Comparison of ENCODE assay signal across 19 cellular contexts in genomic region chr17:77622627-77623026, GRCh38.
DNase-seq lines count a peak whose midpoint lies in the region; ATAC-seq lines count a peak whose summit lies in the region.
"Had no signal": no experiment of that assay in that cellular context is flagged by ENCODE, and none has a peak within 500 bp of the region (broad histone marks: within the 10 kb centered on the region; RNA-seq: fewer than 3 reads in every experiment).

No MANE protein-coding gene starts in this region.

- H3K27ac ChIP-seq in epithelial cell of prostate: peak overlapping the region; percentile 31
- H3K27ac ChIP-seq: C4-2B had no signal

- DNase-seq in NCI-H2196 (lab: John Stamatoyannopoulos, UW; ENCODE audit: unreplicated experiment) (peak; percentile 44), NCI-H2196 treated with DMSO at 0.1 percent for 48 hours (lab: John Stamatoyannopoulos, UW; ENCODE audit: unreplicated experiment) (no peak), NCI-H1092 (lab: John Stamatoyannopoulos, UW) (peak; percentile 58), NCI-H2171 treated with DMSO at 0.1 percent for 48 hours (lab: John Stamatoyannopoulos, UW) (peak; percentile 74), epithelial cell of prostate (ENCODE audit: low read depth, low spot score) (peak; percentile 61), superior temporal gyrus (ENCODE audit: extremely low spot score) (no peak)
- DNase-seq in activated naive CD4-positive, alpha-beta T cell treated with anti-CD3 and anti-CD28 coated beads, Interleukin-2, amount 50 U/mL, for 72 hours (ENCODE audit: low spot score in 2 of 2): no peak
- no peak for DNase-seq in stimulated activated naive CD8-positive, alpha-beta T cell treated with anti-CD3 and anti-CD28 coated beads, Interleukin-15, amount 100 ng/mL, for 72 hours
- DNase-seq: Caco-2, DND-41, GF-D8, KG1, NCI-H1436 treated with DMSO at 0.1 percent for 48 hours, NCI-H69, SHP77, T-helper 17 cell had no signal

- H3K36me3 Mint-ChIP-seq in activated naive CD4-positive, alpha-beta T cell treated with anti-CD3 and anti-CD28 coated beads, Interleukin-2, amount 50 U/mL, for 72 hours: peaks cover 13 to 16% of the 10 kb centered on the region in 2 donors

- H3K9me3 Mint-ChIP-seq in activated naive CD4-positive, alpha-beta T cell treated with anti-CD3 and anti-CD28 coated beads, Interleukin-2, amount 50 U/mL, for 72 hours: peaks cover 7 to 24% of the 10 kb centered on the region in 2 donors
- peaks cover 20 to 24% of the 10 kb centered on the region in 2 donors for H3K9me3 Mint-ChIP-seq in stimulated activated naive CD8-positive, alpha-beta T cell treated with anti-CD3 and anti-CD28 coated beads, Interleukin-15, amount 100 ng/mL, for 72 hours

- H3K4me1 Mint-ChIP-seq in stimulated activated naive CD8-positive, alpha-beta T cell treated with anti-CD3 and anti-CD28 coated beads, Interleukin-15, amount 100 ng/mL, for 72 hours: peaks cover 17% of the 10 kb centered on the region

- no peak overlapping the region for H3K27ac Mint-ChIP-seq in activated naive CD4-positive, alpha-beta T cell treated with anti-CD3 and anti-CD28 coated beads, Interleukin-2, amount 50 U/mL, for 72 hours
- H3K27ac Mint-ChIP-seq in stimulated activated naive CD8-positive, alpha-beta T cell treated with anti-CD3 and anti-CD28 coated beads, Interleukin-15, amount 100 ng/mL, for 72 hours: no peak overlapping the region
- H3K27ac Mint-ChIP-seq: GM23338, T-helper 17 cell had no signal

- H3K27me3 Mint-ChIP-seq in stimulated activated naive CD8-positive, alpha-beta T cell treated with anti-CD3 and anti-CD28 coated beads, Interleukin-15, amount 100 ng/mL, for 72 hours: no peaks in the 10 kb centered on the region

- ATAC-seq in activated naive CD4-positive, alpha-beta T cell treated with anti-CD3 and anti-CD28 coated beads, Interleukin-2, amount 50 U/mL, for 72 hours: no peak
- ATAC-seq in stimulated activated naive CD8-positive, alpha-beta T cell treated with anti-CD3 and anti-CD28 coated beads, Interleukin-15, amount 100 ng/mL, for 72 hours: no peak
- ATAC-seq: GM23338, Panc1, T-helper 17 cell had no signal

- no peak overlapping the region for H3K4me3 Mint-ChIP-seq in stimulated activated naive CD8-positive, alpha-beta T cell treated with anti-CD3 and anti-CD28 coated beads, Interleukin-15, amount 100 ng/mL, for 72 hours
- H3K4me3 Mint-ChIP-seq: GM23338, T-helper 17 cell had no signal

Comparison
In these comparisons a context has a peak if more than half of its experiments do, and no peak if none do; other contexts are left out.
1. DNase-seq: peak in NCI-H2196 (single experiment), NCI-H1092 (single experiment), NCI-H2171 treated with DMSO at 0.1 percent for 48 hours (single experiment) and epithelial cell of prostate (single experiment); none in NCI-H2196 treated with DMSO at 0.1 percent for 48 hours (single experiment), activated naive CD4-positive, alpha-beta T cell treated with anti-CD3 and anti-CD28 coated beads, Interleukin-2, amount 50 U/mL, for 72 hours (0 of 2), stimulated activated naive CD8-positive, alpha-beta T cell treated with anti-CD3 and anti-CD28 coated beads, Interleukin-15, amount 100 ng/mL, for 72 hours (0 of 2) and superior temporal gyrus (single experiment).